In genomic region chr1:12518956-12519707, GRCh38 we compare ENCODE assay signal across 9 cellular contexts.
DNase-seq lines count a peak whose midpoint lies in the region; ATAC-seq lines count a peak whose summit lies in the region.
"Had no signal": no experiment of that assay in that cellular context is flagged by ENCODE, and none has a peak within 500 bp of the region (broad histone marks: within the 10 kb centered on the region; RNA-seq: fewer than 3 reads in every experiment).

No MANE protein-coding gene starts in this region.

- intact Hi-C loops in left cardiac atrium (cut with DNase I): no loop called here

- DNase-seq in EH (ENCODE audit: low read depth) (peak; percentile 81), left cardiac atrium (peak; percentile 87), DMS 273 treated with DMSO at 0.1 percent for 48 hours (lab: John Stamatoyannopoulos, UW) (no peak), NCI-H2196 treated with DMSO at 0.1 percent for 48 hours (lab: John Stamatoyannopoulos, UW; ENCODE audit: unreplicated experiment) (no peak)
- DNase-seq in activated T-cell treated with anti-CD3 and anti-CD28 coated beads, Interleukin-2, amount 50 U/mL, for 48 hours: peak; percentile 77 to 79
- DNase-seq in stimulated activated CD4-positive, alpha-beta T cell treated with anti-CD3 and anti-CD28 coated beads, Interleukin-12 subunit alpha, Interleukin-12 subunit beta, amount 100 ng/mL, for 4 hours: peak; percentile 26
- DNase-seq in NK-92 treated with Interleukin-12 subunit alpha and Interleukin-12 subunit beta, amount 100 ng/mL, for 24 hours (lab: John Stamatoyannopoulos, UW): no peak
- DNase-seq: activated B cell treated with CpG ODN at 0.5 μM for 24 hours had no signal

- ATAC-seq in left cardiac atrium (peak; percentile 93 to 96), HG03469 (IDR thresholded peaks at IDR 0.05; ENCODE audit: unreplicated experiment) (no peak)

Comparison
In these comparisons a context has a peak if more than half of its experiments do, and no peak if none do; other contexts are left out.
1. DNase-seq: peak in EH (single experiment), activated T-cell treated with anti-CD3 and anti-CD28 coated beads, Interleukin-2, amount 50 U/mL, for 48 hours (2 of 2), left cardiac atrium (single experiment) and stimulated activated CD4-positive, alpha-beta T cell treated with anti-CD3 and anti-CD28 coated beads, Interleukin-12 subunit alpha, Interleukin-12 subunit beta, amount 100 ng/mL, for 4 hours (single experiment); none in NK-92 treated with Interleukin-12 subunit alpha and Interleukin-12 subunit beta, amount 100 ng/mL, for 24 hours (single experiment), DMS 273 treated with DMSO at 0.1 percent for 48 hours (single experiment) and NCI-H2196 treated with DMSO at 0.1 percent for 48 hours (single experiment).